8 cellular contexts compared by ENCODE assay signal in the genomic region with DNA sequence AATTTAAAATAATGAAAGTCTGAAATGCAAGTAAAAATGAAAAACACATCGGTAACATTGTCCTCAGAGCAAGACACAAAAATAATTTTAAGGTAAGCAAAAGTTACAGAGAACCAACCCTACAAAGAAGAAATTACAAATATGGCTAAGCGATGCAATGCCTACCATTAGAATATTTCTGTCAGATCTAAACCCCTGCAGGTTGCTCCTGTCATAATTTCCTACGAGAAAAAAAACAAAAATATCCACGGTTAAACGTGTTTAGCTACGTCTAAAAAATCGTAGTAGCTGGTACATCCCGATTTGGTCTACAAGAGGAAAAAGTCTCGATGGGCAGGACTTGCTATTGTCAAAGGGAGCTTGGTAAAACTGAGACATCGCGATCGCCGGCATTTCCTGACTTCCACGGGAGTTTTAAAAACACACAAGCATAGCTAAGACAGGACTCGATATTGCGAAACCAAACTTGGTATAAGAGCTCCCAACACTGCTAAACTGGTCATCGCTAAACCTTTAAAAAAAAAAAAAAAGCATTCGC. TPM values are rescaled to one million over a fixed set of nuclear protein-coding genes. Genes with fewer than 3 reads are reported as not detected.
DNase-seq lines count a peak whose midpoint lies in the region; ATAC-seq and TF ChIP-seq lines count a peak whose summit lies in the region.

No MANE protein-coding gene starts in this region.

- no peak for TF ChIP-seq EP300 in upper lobe of left lung (IDR thresholded peaks at IDR 0.05)

- no peaks in the 10 kb centered on the region for H3K9me3 ChIP-seq in SK-N-MC (ENCODE audit: low read depth, low read length)
- H3K9me3 ChIP-seq in lung (ENCODE audit: control insufficient read depth in 2 of 2, insufficient read depth in 1 of 2, low read length in 1 of 2) = peaks cover 0 to 1% of the 10 kb centered on the region in 2 donors
- H3K9me3 ChIP-seq in upper lobe of left lung = no peaks in the 10 kb centered on the region

- no peak for TF ChIP-seq CTCF in choroid plexus epithelial cell (conservative IDR thresholded peaks at IDR 0.05; ENCODE audit: low read depth, low read length)
- TF ChIP-seq CTCF in lung (IDR thresholded peaks at IDR 0.05; ENCODE audit: control extremely low read depth, extremely low read depth) = no peak
- TF ChIP-seq CTCF in upper lobe of left lung (IDR thresholded peaks at IDR 0.05) = no peak

- ATAC-seq in lung (ENCODE audit: insufficient read depth, low FRiP score) = no peak
- peak in 1 of 2 donors; percentile 25 for ATAC-seq in upper lobe of left lung (ENCODE audit: low FRiP score in 2 of 2)

- WGBS in lung, 2 donors = 3 to 6% methylated on average over 18 of the region's 18 CpGs
- 3% methylated on average over 18 of the region's 18 CpGs for WGBS in upper lobe of left lung, 2 donors

- H3K27me3 ChIP-seq in lung (ENCODE audit: control insufficient read depth, insufficient read depth) (no peaks in the 10 kb centered on the region), upper lobe of left lung (no peaks in the 10 kb centered on the region)

- TF ChIP-seq POLR2A in upper lobe of left lung (IDR thresholded peaks at IDR 0.05) = no peak

- peak; percentile 36 for DNase-seq in activated T-cell treated with anti-CD3 and anti-CD28 coated beads for 4 hours
- no peak for DNase-seq in activated T-cell treated with anti-CD3 and anti-CD28 coated beads, Interleukin-2, amount 50 U/mL, for 48 hours
- DNase-seq in SK-N-MC (ENCODE audit: low read depth, low spot score) = no peak
- DNase-seq in choroid plexus epithelial cell (ENCODE audit: low read depth) = no peak
- peak; percentile 38 for DNase-seq in lung (ENCODE audit: low spot score)
- DNase-seq in upper lobe of left lung = peak in 1 of 2 donors; percentile 49
- no peak for DNase-seq in amniotic stem cell (lab: John Stamatoyannopoulos, UW)
- no peak for DNase-seq in activated gamma-delta T cell treated with Interleukin-2 at 50 U/mL for 16 hours

- peak overlapping the region; percentile 88 for H3K9ac ChIP-seq in SK-N-MC (ENCODE audit: insufficient read length)

- H3K36me3 ChIP-seq in SK-N-MC (ENCODE audit: insufficient read depth, low read length) (no peaks in the 10 kb centered on the region), lung (ENCODE audit: control insufficient read depth in 2 of 2, insufficient read depth in 2 of 2, low read length in 2 of 2) (no peaks in the 10 kb centered on the region), upper lobe of left lung (no peaks in the 10 kb centered on the region)

- H3K4me1 ChIP-seq in lung (ENCODE audit: control insufficient read depth in 2 of 2, insufficient read depth in 2 of 2, low read length in 2 of 2) = peaks cover 0 to 8% of the 10 kb centered on the region in 2 donors
- peaks cover 5 to 43% (median 13%) of the 10 kb centered on the region in 4 donors for H3K4me1 ChIP-seq in upper lobe of left lung

- H3K27ac ChIP-seq in SK-N-MC (peak overlapping the region; percentile 92), lung (ENCODE audit: low read depth in 1 of 2, low read length in 1 of 2) (peak overlapping the region; percentile 80 to 99), upper lobe of left lung (peak overlapping the region; percentile 95 to 99 (median 98))

- H3K4me3 ChIP-seq in SK-N-MC = peak overlapping the region; percentile 91
- peak overlapping the region; percentile 81 for H3K4me3 ChIP-seq in choroid plexus epithelial cell (ENCODE audit: low read depth, low read length)
- H3K4me3 ChIP-seq in lung = peak overlapping the region; percentile 66
- H3K4me3 ChIP-seq in upper lobe of left lung = peak overlapping the region; percentile 46 to 64 (median 58)

RNA-seq across cellular contexts. Expression of a gene that starts 1.1 kb away (rescaled TPM):
- total RNA-seq in lung (1 to 10 TPM; 4.0 to 5.2 TPM), upper lobe of left lung (10 to 100 TPM in 1 of 6 donors, 1 to 10 TPM in 5; 2.0 to 25.1 (median 4.3) TPM)
- polyA plus RNA-seq in lung = 1 to 10 TPM; 4.4 to 5.2 TPM

Comparison
In these comparisons a context has a peak if more than half of its experiments do, and no peak if none do; other contexts are left out.
1. DNase-seq: peak in activated T-cell treated with anti-CD3 and anti-CD28 coated beads for 4 hours (single experiment) and lung (single experiment); none in activated T-cell treated with anti-CD3 and anti-CD28 coated beads, Interleukin-2, amount 50 U/mL, for 48 hours (0 of 2), SK-N-MC (single experiment), choroid plexus epithelial cell (single experiment), amniotic stem cell (single experiment) and activated gamma-delta T cell treated with Interleukin-2 at 50 U/mL for 16 hours (single experiment).
2. Peak in every context shown above with its lines, with median percentiles within 50 percentile points of each other: H3K27ac ChIP-seq and H3K4me3 ChIP-seq.